In the genomic region with DNA sequence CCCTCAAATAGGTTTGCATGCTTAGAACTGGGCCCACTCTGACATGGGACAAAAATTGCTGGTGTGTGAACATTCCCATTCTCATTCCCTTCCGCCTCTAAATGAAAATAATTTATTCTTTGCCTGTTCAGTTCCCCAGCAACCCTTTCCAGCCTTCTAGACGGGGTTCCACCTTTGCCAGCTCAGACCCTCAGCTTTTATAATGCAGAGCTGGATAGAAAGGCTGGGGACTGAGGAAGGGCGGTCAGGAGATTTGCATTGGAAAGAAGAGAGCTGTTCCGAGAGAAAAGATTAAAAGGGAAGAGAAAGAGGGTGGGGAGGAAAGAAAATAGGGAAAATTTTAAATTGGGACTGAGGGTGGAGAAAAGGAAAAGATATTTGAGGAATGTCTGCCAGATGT, we compare ENCODE assay signal across 19 cellular contexts.
"Had no signal": no experiment of that assay in that cellular context is flagged by ENCODE, and none has a peak within 500 bp of the region (broad histone marks: within the 10 kb centered on the region; RNA-seq: fewer than 3 reads in every experiment).

No MANE protein-coding gene starts in this region.

- H3K4me1 ChIP-seq: ascending aorta, breast epithelium, esophagus squamous epithelium, parathyroid adenoma, sigmoid colon, tibial artery had no signal

- H3K4me3 Mint-ChIP-seq: activated naive CD4-positive, alpha-beta T cell treated with anti-CD3 and anti-CD28 coated beads, Interleukin-2, amount 50 U/mL, for 24 hours; activated T-cell treated with anti-CD3 and anti-CD28 coated beads, Interleukin-2, amount 50 U/mL, for 72 hours; naive thymus-derived CD4-positive, alpha-beta T cell had no signal

- H3K27ac Mint-ChIP-seq: activated naive CD4-positive, alpha-beta T cell treated with anti-CD3 and anti-CD28 coated beads, Interleukin-2, amount 50 U/mL, for 24 hours; activated T-cell treated with anti-CD3 and anti-CD28 coated beads, Interleukin-2, amount 50 U/mL, for 72 hours; naive thymus-derived CD4-positive, alpha-beta T cell had no signal

- H3K4me3 ChIP-seq: ascending aorta, breast epithelium, esophagus squamous epithelium, sigmoid colon, tibial artery had no signal

- H3K36me3 Mint-ChIP-seq: activated naive CD4-positive, alpha-beta T cell treated with anti-CD3 and anti-CD28 coated beads, Interleukin-2, amount 50 U/mL, for 24 hours; naive thymus-derived CD4-positive, alpha-beta T cell had no signal

- H3K36me3 ChIP-seq: ascending aorta, breast epithelium, esophagus squamous epithelium, neutrophil, sigmoid colon, tibial artery had no signal

- H3K27ac ChIP-seq: ascending aorta, breast epithelium, esophagus squamous epithelium, neutrophil, parathyroid adenoma, sigmoid colon, tibial artery, VCaP had no signal

- H3K79me2 ChIP-seq: parathyroid adenoma had no signal

- DNase-seq: activated CD4-positive, alpha-beta T cell treated with anti-CD3 and anti-CD28 coated beads for 1 hour; activated CD4-positive, alpha-beta T cell treated with anti-CD3 and anti-CD28 coated beads, Interleukin-2, amount 50 U/mL, for 4 hours; activated gamma-delta T cell; activated T-cell treated with anti-CD3 and anti-CD28 coated beads, Interleukin-2, amount 50 U/mL, for 72 hours; effector CD8-positive, alpha-beta T cell; esophagus squamous epithelium; mesenchymal stem cell; naive thymus-derived CD4-positive, alpha-beta T cell; sigmoid colon; stimulated activated naive CD4-positive, alpha-beta T cell; SW 1271; T-helper 2 cell; tibial artery had no signal

- H2AFZ ChIP-seq: parathyroid adenoma had no signal

- H3K9ac ChIP-seq: parathyroid adenoma had no signal

- H3K9me3 Mint-ChIP-seq: activated naive CD4-positive, alpha-beta T cell treated with anti-CD3 and anti-CD28 coated beads, Interleukin-2, amount 50 U/mL, for 24 hours; activated T-cell treated with anti-CD3 and anti-CD28 coated beads, Interleukin-2, amount 50 U/mL, for 72 hours had no signal

- ATAC-seq: activated T-cell treated with anti-CD3 and anti-CD28 coated beads, Interleukin-2, amount 50 U/mL, for 72 hours; naive thymus-derived CD4-positive, alpha-beta T cell had no signal

- H3K4me1 Mint-ChIP-seq: activated naive CD4-positive, alpha-beta T cell treated with anti-CD3 and anti-CD28 coated beads, Interleukin-2, amount 50 U/mL, for 24 hours; naive thymus-derived CD4-positive, alpha-beta T cell had no signal

- H3K27me3 ChIP-seq: ascending aorta, breast epithelium, esophagus squamous epithelium, neutrophil, sigmoid colon, tibial artery had no signal

- H3K9me3 ChIP-seq: ascending aorta, breast epithelium, esophagus squamous epithelium, neutrophil, sigmoid colon, tibial artery had no signal

- H3K27me3 Mint-ChIP-seq: activated naive CD4-positive, alpha-beta T cell treated with anti-CD3 and anti-CD28 coated beads, Interleukin-2, amount 50 U/mL, for 24 hours had no signal
